22 cellular contexts compared by ENCODE assay signal in genomic region chr5:145178667-145179523, GRCh38.
A peak's percentile ranks its signal among the peaks of the same experiment; 100 is the strongest.
DNase-seq lines count a peak whose midpoint lies in the region; TF ChIP-seq lines count a peak whose summit lies in the region.
"Had no signal": no experiment of that assay in that cellular context is flagged by ENCODE, and none has a peak within 500 bp of the region (broad histone marks: within the 10 kb centered on the region; RNA-seq: fewer than 3 reads in every experiment).

No MANE protein-coding gene starts in this region.

- H3K4me3 ChIP-seq in cardiac muscle cell (no peak overlapping the region), right atrium auricular region (no peak overlapping the region), iPS-18a (ENCODE audit: low read length) (peak overlapping the region; percentile 38)
- H3K4me3 ChIP-seq: dorsolateral prefrontal cortex, esophagus squamous epithelium, heart left ventricle, MG63, uterus had no signal

- peak; percentile 11 to 63 for DNase-seq in cardiac muscle cell (ENCODE audit: low read depth in 1 of 2, low spot score in 1 of 2)
- no peak for DNase-seq in right atrium auricular region (ENCODE audit: low spot score)
- peak; percentile 41 for DNase-seq in astrocyte of the hippocampus (ENCODE audit: low read depth, low spot score)
- DNase-seq in type B pancreatic cell (ENCODE audit: extremely low spot score, unreplicated experiment), result no peak
- no peak for DNase-seq in amniotic stem cell (lab: John Stamatoyannopoulos, UW)
- no peak for DNase-seq in GF-D8 (lab: John Stamatoyannopoulos, UW)
- no peak for DNase-seq in T-helper 1 cell
- DNase-seq: activated CD4-positive, alpha-beta T cell treated with anti-CD3 and anti-CD28 coated beads for 48 hours; activated naive CD4-positive, alpha-beta T cell treated with anti-CD3 and anti-CD28 coated beads for 36 hours; DND-41; dorsolateral prefrontal cortex; esophagus squamous epithelium; heart left ventricle; left cardiac atrium; MG63; midbrain; NCI-H1694 treated with DMSO at 0.1 percent for 48 hours; nucleus accumbens; right cardiac atrium; uterus had no signal

- no peaks in the 10 kb centered on the region for H3K36me3 Mint-ChIP-seq in type B pancreatic cell

- H3K4me1 ChIP-seq in cardiac muscle cell (ENCODE audit: low read depth) (peaks cover 14% of the 10 kb centered on the region), right atrium auricular region (no peaks in the 10 kb centered on the region), iPS-18a (ENCODE audit: control insufficient read depth, low read depth, low read length) (peaks cover 28% of the 10 kb centered on the region)
- H3K4me1 ChIP-seq: esophagus squamous epithelium, heart left ventricle, uterus had no signal

- TF ChIP-seq CTCF in cardiac muscle cell (IDR thresholded peaks at IDR 0.05; ENCODE audit: low read depth, low read length) (no peak), right atrium auricular region (IDR thresholded peaks at IDR 0.05) (no peak), type B pancreatic cell (conservative IDR thresholded peaks at IDR 0.05) (no peak)

- H3K27ac ChIP-seq in cardiac muscle cell (no peak overlapping the region), right atrium auricular region (no peak overlapping the region), iPS-18a (ENCODE audit: low read length) (peak overlapping the region; percentile 44)
- H3K27ac ChIP-seq: dorsolateral prefrontal cortex, esophagus squamous epithelium, heart left ventricle, uterus had no signal

- peaks cover 20% of the 10 kb centered on the region for H3K4me1 Mint-ChIP-seq in type B pancreatic cell (ENCODE audit: unreplicated experiment)

- H3K36me3 ChIP-seq in cardiac muscle cell (no peaks in the 10 kb centered on the region), right atrium auricular region (no peaks in the 10 kb centered on the region), iPS-18a (ENCODE audit: control insufficient read depth, low read depth, low read length) (no peaks in the 10 kb centered on the region)
- H3K36me3 ChIP-seq: esophagus squamous epithelium, heart left ventricle, MG63, uterus had no signal

- no peak overlapping the region for H3K4me3 Mint-ChIP-seq in type B pancreatic cell
- H3K4me3 Mint-ChIP-seq: activated naive CD4-positive, alpha-beta T cell treated with anti-CD3 and anti-CD28 coated beads for 36 hours; stimulated activated naive CD8-positive, alpha-beta T cell treated with anti-CD3 and anti-CD28 coated beads, Interleukin-15, Interleukin-2, amounts not matched to agents 100 ng/mL and 50 ng/mL, for 24 hours had no signal

- no peaks in the 10 kb centered on the region for H3K9me3 ChIP-seq in cardiac muscle cell (ENCODE audit: low read depth)
- no peaks in the 10 kb centered on the region for H3K9me3 ChIP-seq in right atrium auricular region
- no peaks in the 10 kb centered on the region for H3K9me3 ChIP-seq in iPS-18a (ENCODE audit: control insufficient read depth, low read depth, low read length)
- H3K9me3 ChIP-seq: esophagus squamous epithelium, heart left ventricle, MG63, uterus had no signal

- H3K9me3 Mint-ChIP-seq in type B pancreatic cell, result peaks cover 3% of the 10 kb centered on the region

- peak overlapping the region; percentile 57 for H3K27ac Mint-ChIP-seq in type B pancreatic cell
- H3K27ac Mint-ChIP-seq: activated naive CD4-positive, alpha-beta T cell treated with anti-CD3 and anti-CD28 coated beads for 36 hours; stimulated activated naive CD8-positive, alpha-beta T cell treated with anti-CD3 and anti-CD28 coated beads, Interleukin-15, Interleukin-2, amounts not matched to agents 100 ng/mL and 50 ng/mL, for 24 hours had no signal

- no peaks in the 10 kb centered on the region for H3K27me3 Mint-ChIP-seq in type B pancreatic cell
- H3K27me3 Mint-ChIP-seq: stimulated activated naive CD8-positive, alpha-beta T cell treated with anti-CD3 and anti-CD28 coated beads, Interleukin-15, Interleukin-2, amounts not matched to agents 100 ng/mL and 50 ng/mL, for 24 hours had no signal

- peak overlapping the region; percentile 35 for H3K9ac ChIP-seq in iPS-18a (ENCODE audit: low read length)

- H3K27me3 ChIP-seq in cardiac muscle cell (no peaks in the 10 kb centered on the region), right atrium auricular region (no peaks in the 10 kb centered on the region), iPS-18a (ENCODE audit: control insufficient read depth, insufficient read depth, low read length) (no peaks in the 10 kb centered on the region)
- H3K27me3 ChIP-seq: dorsolateral prefrontal cortex, esophagus squamous epithelium, heart left ventricle, MG63, uterus had no signal

Comparison
In these comparisons a context has a peak if more than half of its experiments do, and no peak if none do; other contexts are left out.
1. DNase-seq: peak in cardiac muscle cell (2 of 2) and astrocyte of the hippocampus (single experiment); none in right atrium auricular region (single experiment), type B pancreatic cell (single experiment), amniotic stem cell (single experiment), GF-D8 (single experiment) and T-helper 1 cell (0 of 5).